7 cellular contexts compared by ENCODE assay signal in the genomic region with DNA sequence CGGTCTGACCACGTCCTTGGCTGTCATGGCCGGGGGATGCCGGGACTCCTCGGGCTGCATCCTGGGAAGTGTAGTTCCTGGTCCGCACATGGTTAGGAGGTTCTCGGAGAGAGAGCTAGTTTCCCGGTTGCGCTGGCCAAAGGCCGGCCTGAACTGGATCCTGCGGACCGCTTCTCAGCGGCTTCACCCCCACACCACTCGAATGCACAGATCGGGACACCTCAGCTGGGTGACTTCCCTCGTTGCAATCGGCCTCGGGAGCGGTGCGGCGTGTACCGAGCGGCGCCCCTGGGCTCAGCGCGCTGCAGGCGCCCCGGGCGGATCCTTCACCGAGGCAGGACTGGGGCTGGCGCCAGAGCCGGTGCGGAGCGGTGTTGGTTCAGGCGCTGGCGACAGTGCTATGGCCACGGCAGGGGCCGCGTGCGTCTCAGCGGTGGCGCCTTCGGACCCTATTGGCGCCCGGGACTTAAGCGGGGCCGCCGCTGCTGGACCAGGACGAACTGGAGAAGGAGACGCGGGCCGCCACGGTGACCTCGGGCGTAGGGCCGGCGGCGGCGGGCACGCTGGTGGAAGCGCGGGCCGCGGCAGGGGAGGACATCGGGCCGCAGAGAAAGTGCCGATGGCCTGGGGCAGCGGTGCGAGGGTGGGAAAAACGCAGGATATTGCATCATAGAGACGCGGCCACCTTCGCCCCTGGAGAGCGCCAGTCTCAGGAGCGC. TPM values are rescaled to one million over a fixed set of nuclear protein-coding genes. Genes with fewer than 3 reads are reported as not detected.
A peak's percentile ranks its signal among the peaks of the same experiment; 100 is the strongest.
DNase-seq lines count a peak whose midpoint lies in the region; ATAC-seq and TF ChIP-seq lines count a peak whose summit lies in the region.

No MANE protein-coding gene starts in this region.

- no peak overlapping the region for H4K8ac ChIP-seq in mesendoderm (ENCODE audit: low read depth, low read length)

- H3K4me3 Mint-ChIP-seq in endothelial cell (ENCODE audit: unreplicated experiment) = peak overlapping the region; percentile 92

- H3K4me3 ChIP-seq in GM12865 (ENCODE audit: low read depth, low read length) (peak overlapping the region; percentile 55), mesendoderm (ENCODE audit: low read length) (peak overlapping the region; percentile 52)

- H3K4me1 ChIP-seq in mesendoderm (ENCODE audit: control insufficient read depth, low read depth, low read length) = no peaks in the 10 kb centered on the region

- peaks cover 14% of the 10 kb centered on the region for H3K4me1 Mint-ChIP-seq in endothelial cell (ENCODE audit: unreplicated experiment)

- H3K56ac ChIP-seq in mesendoderm (ENCODE audit: low read length) = peak overlapping the region; percentile 93

- peaks cover 15% of the 10 kb centered on the region for H3K27me3 Mint-ChIP-seq in endothelial cell (ENCODE audit: unreplicated experiment)

- H3K4ac ChIP-seq in mesendoderm (ENCODE audit: low read depth, low read length) = peak overlapping the region; percentile 94

- peaks cover 33% of the 10 kb centered on the region for H3K36me3 Mint-ChIP-seq in endothelial cell (ENCODE audit: low read depth, unreplicated experiment)

- no peak overlapping the region for H2BK120ac ChIP-seq in mesendoderm (ENCODE audit: low read depth, low read length)

- H3K27me3 ChIP-seq in mesendoderm (ENCODE audit: insufficient read depth, low read length, poor library complexity) = no peaks in the 10 kb centered on the region

- H2BK5ac ChIP-seq in mesendoderm (ENCODE audit: low read length) = peak overlapping the region; percentile 39

- peak; percentile 55 for ATAC-seq in HG02981 (IDR thresholded peaks at IDR 0.05; ENCODE audit: unreplicated experiment)

- H3K4me2 ChIP-seq in mesendoderm (ENCODE audit: low read length) = peak overlapping the region; percentile 59

- H3K9me3 Mint-ChIP-seq in endothelial cell (ENCODE audit: unreplicated experiment) = no peaks in the 10 kb centered on the region

- H4K5ac ChIP-seq in mesendoderm (ENCODE audit: low read length) = no peak overlapping the region

- H3K79me1 ChIP-seq in mesendoderm (ENCODE audit: low read length) = no peaks in the 10 kb centered on the region

- no peak overlapping the region for H2BK15ac ChIP-seq in mesendoderm (replicated peaks; ENCODE audit: low read depth)

- no CpG with 5 or more reads among the region's 75 CpGs for whole genome bisulfite sequencing in mesendoderm (ENCODE audit: extremely low coverage, insufficient coverage, low lambda C conversion rate)

- H3K9ac ChIP-seq in mesendoderm (ENCODE audit: low read length) = peak overlapping the region; percentile 86

- peak; percentile 73 for DNase-seq in GM12865 (ENCODE audit: low read depth)
- DNase-seq in NCI-H774 (lab: John Stamatoyannopoulos, UW) = peak; percentile 68
- peak; percentile 35 to 44 (median 42) for DNase-seq in activated CD8-positive, alpha-beta memory T cell treated with anti-CD3 and anti-CD28 coated beads for 48 hours (ENCODE audit: low read depth in 2 of 3, low spot score in 2 of 3)
- peak; percentile 77 for DNase-seq in endothelial cell (ENCODE audit: low spot score)
- peak; percentile 96 for DNase-seq in mesendoderm
- peak; percentile 32 for DNase-seq in stimulated activated CD8-positive, alpha-beta memory T cell treated with anti-CD3 and anti-CD28 coated beads, Interleukin-12 subunit alpha, Interleukin-12 subunit beta, amount 100 ng/mL, for 4 hours (ENCODE audit: low read depth)

- H3K79me2 ChIP-seq in mesendoderm (ENCODE audit: control insufficient read depth, insufficient read depth, low read length) = no peaks in the 10 kb centered on the region

- peak overlapping the region; percentile 48 for H3K27ac Mint-ChIP-seq in endothelial cell (ENCODE audit: unreplicated experiment)

- peak overlapping the region; percentile 5 for H3K18ac ChIP-seq in mesendoderm (ENCODE audit: low read length)

- TF ChIP-seq CTCF in GM12865 (IDR thresholded peaks at IDR 0.05; ENCODE audit: insufficient read depth, low read depth, low read length, missing control alignments) = no peak
- TF ChIP-seq CTCF in endothelial cell (IDR thresholded peaks at IDR 0.05; ENCODE audit: unreplicated experiment) = no peak

- no peak overlapping the region for H2AK5ac ChIP-seq in mesendoderm (ENCODE audit: low read length)

- peak overlapping the region; percentile 84 for H3K27ac ChIP-seq in mesendoderm (ENCODE audit: low read depth, low read length)

- H3K23ac ChIP-seq in mesendoderm (ENCODE audit: low read length) = peak overlapping the region; percentile 83

- H3K36me3 ChIP-seq in mesendoderm (ENCODE audit: control insufficient read depth, insufficient read depth, low read length) = peaks cover 14% of the 10 kb centered on the region

RNA-seq across cellular contexts. Expression of gene ZNF629, which starts 11.5 kb away (rescaled TPM):
- total RNA-seq in endothelial cell (ENCODE audit: unreplicated experiment) = 29.7 TPM
- polyA plus RNA-seq in mesendoderm (2013, experiment 1 of 2) = 10.8 TPM
- 10.3 TPM for polyA plus RNA-seq in mesendoderm (2013, experiment 2 of 2)

RNA-seq across cellular contexts. Expression of gene RNF40, which starts 13.4 kb away (rescaled TPM):
- 108 TPM for total RNA-seq in endothelial cell (ENCODE audit: unreplicated experiment)
- 42.9 TPM for polyA plus RNA-seq in mesendoderm (2013, experiment 1 of 2)
- 41.1 TPM for polyA plus RNA-seq in mesendoderm (2013, experiment 2 of 2)

RNA-seq across cellular contexts. Expression of gene CFAP119, which starts 13.7 kb away (rescaled TPM):
- 5.2 TPM for total RNA-seq in endothelial cell (ENCODE audit: unreplicated experiment)
- 3.4 TPM for polyA plus RNA-seq in mesendoderm (2013, experiment 1 of 2)
- 2.5 TPM for polyA plus RNA-seq in mesendoderm (2013, experiment 2 of 2)

RNA-seq across cellular contexts. Expression of gene PHKG2, which starts 27.3 kb away (rescaled TPM):
- 27.5 TPM for total RNA-seq in endothelial cell (ENCODE audit: unreplicated experiment)
- polyA plus RNA-seq in mesendoderm (2013, experiment 1 of 2) = 24.5 TPM
- 24.1 TPM for polyA plus RNA-seq in mesendoderm (2013, experiment 2 of 2)

Comparison
In these comparisons a context has a peak if more than half of its experiments do, and no peak if none do; other contexts are left out.
1. Peak in every context shown above with its lines: DNase-seq, ATAC-seq, H3K4me3 ChIP-seq and H3K27ac ChIP-seq.
2. DNase-seq: peak in every context shown above with its lines; median percentile 96 in mesendoderm; 77 in endothelial cell; 73 in GM12865; 68 in NCI-H774; 42 in activated CD8-positive, alpha-beta memory T cell treated with anti-CD3 and anti-CD28 coated beads for 48 hours; 32 in stimulated activated CD8-positive, alpha-beta memory T cell treated with anti-CD3 and anti-CD28 coated beads, Interleukin-12 subunit alpha, Interleukin-12 subunit beta, amount 100 ng/mL, for 4 hours.